In the genomic region with DNA sequence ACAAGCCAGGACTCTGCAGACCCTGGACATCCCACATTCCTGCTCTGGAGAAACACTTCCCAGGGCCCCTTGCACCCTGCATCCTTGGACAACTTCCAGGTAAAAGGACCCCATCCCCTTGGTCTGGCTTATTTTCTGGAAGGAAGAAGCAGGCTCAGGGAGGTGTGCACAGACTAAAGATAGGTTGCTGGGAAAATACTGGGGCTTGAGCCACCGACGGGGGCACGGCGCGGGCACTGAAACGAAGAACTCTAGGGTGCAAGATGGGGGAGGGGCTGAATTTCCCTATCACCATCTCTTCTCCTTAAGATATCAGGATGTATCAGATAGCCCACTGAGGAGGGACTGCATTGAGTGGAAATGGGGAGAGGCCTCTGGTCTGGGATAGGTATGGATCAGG, we compare ENCODE assay signal across 9 cellular contexts. TPM values are rescaled to one million over a fixed set of nuclear protein-coding genes. Genes with fewer than 3 reads are reported as not detected.
DNase-seq lines count a peak whose midpoint lies in the region; ATAC-seq and TF ChIP-seq lines count a peak whose summit lies in the region.
"Had no signal": no experiment of that assay in that cellular context is flagged by ENCODE, and none has a peak within 500 bp of the region (broad histone marks: within the 10 kb centered on the region; RNA-seq: fewer than 3 reads in every experiment).

No MANE protein-coding gene starts in this region.

- intact Hi-C loops in naive thymus-derived CD4-positive, alpha-beta T cell (cut with micrococcal nuclease), result loop anchor here (1.0 kb wide), 1 partner anchor 8 kb away; the partner anchor contains the start of gene TOMM6 (in 2 of the 2)

- peak overlapping the region; percentile 83 for H3K4me3 Mint-ChIP-seq in chondrocyte (ENCODE audit: unreplicated experiment)
- H3K4me3 Mint-ChIP-seq in naive thymus-derived CD4-positive, alpha-beta T cell, result peak overlapping the region; percentile 83 to 94 (median 90)

- H3K27me3 Mint-ChIP-seq in chondrocyte (ENCODE audit: low read depth), result no peaks in the 10 kb centered on the region
- peaks cover 0 to 21% (median 0%) of the 10 kb centered on the region in 5 donors for H3K27me3 Mint-ChIP-seq in naive thymus-derived CD4-positive, alpha-beta T cell

- DNase-seq in AG09309 (ENCODE audit: low read depth) (no peak), chondrocyte (ENCODE audit: low spot score) (peak; percentile 15), GDM1 (lab: John Stamatoyannopoulos, UW) (no peak), NCI-H748 treated with DMSO at 0.1 percent for 48 hours (lab: John Stamatoyannopoulos, UW) (no peak), T1000 (lab: John Stamatoyannopoulos, UW) (no peak)
- DNase-seq in Jurkat, Clone E6-1 (ENCODE audit: low read depth, low spot score), result no peak
- DNase-seq in naive thymus-derived CD4-positive, alpha-beta T cell, result no peak

- H3K9me3 Mint-ChIP-seq in chondrocyte (ENCODE audit: low read depth), result no peaks in the 10 kb centered on the region
- peaks cover 0 to 2% (median 0%) of the 10 kb centered on the region in 11 donors for H3K9me3 Mint-ChIP-seq in naive thymus-derived CD4-positive, alpha-beta T cell

- POLR2A ChIA-PET in naive thymus-derived CD4-positive, alpha-beta T cell (lab: Charles Lee), result interaction anchor here (0.7 to 1.4 kb wide), 3 partner anchors 9 to 664 kb away, joined by 3 to 7 read pairs (median 6); partner anchors contain the start of gene TOMM6

- CTCF ChIA-PET in naive thymus-derived CD4-positive, alpha-beta T cell (lab: Charles Lee), result no interaction called here

- no peak for ATAC-seq in naive thymus-derived CD4-positive, alpha-beta T cell
- ATAC-seq in HG03460 (IDR thresholded peaks at IDR 0.05; ENCODE audit: unreplicated experiment), result no peak

- no peak overlapping the region for H3K27ac Mint-ChIP-seq in chondrocyte (ENCODE audit: unreplicated experiment)
- peak overlapping the region; percentile 26 to 86 (median 71) for H3K27ac Mint-ChIP-seq in naive thymus-derived CD4-positive, alpha-beta T cell

- no peaks in the 10 kb centered on the region for H3K27me3 ChIP-seq in naive thymus-derived CD4-positive, alpha-beta T cell (ENCODE audit: control insufficient read depth in 2 of 2, insufficient read depth in 2 of 2, low read length in 2 of 2)

- H3K36me3 ChIP-seq in naive thymus-derived CD4-positive, alpha-beta T cell (ENCODE audit: control insufficient read depth in 2 of 3, insufficient read depth in 3 of 3, low read length in 3 of 3), result peaks cover 0 to 28% (median 0%) of the 10 kb centered on the region in 3 experiments

- H3K36me3 Mint-ChIP-seq in chondrocyte (ENCODE audit: low read depth), result peaks cover 6% of the 10 kb centered on the region
- H3K36me3 Mint-ChIP-seq in naive thymus-derived CD4-positive, alpha-beta T cell, result peaks cover 0 to 18% (median 10%) of the 10 kb centered on the region in 5 donors

- no peaks in the 10 kb centered on the region for H3K9me3 ChIP-seq in naive thymus-derived CD4-positive, alpha-beta T cell (ENCODE audit: control insufficient read depth in 2 of 3, low read length in 3 of 3)
- H3K9me3 ChIP-seq: mucosa of descending colon had no signal

- peaks cover 7 to 9% of the 10 kb centered on the region in 2 donors for H3K4me1 ChIP-seq in naive thymus-derived CD4-positive, alpha-beta T cell (ENCODE audit: control insufficient read depth in 2 of 2, insufficient read depth in 2 of 2, low read length in 2 of 2)

- H3K4me1 Mint-ChIP-seq in chondrocyte (ENCODE audit: low read depth), result peaks cover 18% of the 10 kb centered on the region
- H3K4me1 Mint-ChIP-seq in naive thymus-derived CD4-positive, alpha-beta T cell, result peaks cover 10 to 26% (median 20%) of the 10 kb centered on the region in 7 donors

- TF ChIP-seq CTCF in AG09309 (IDR thresholded peaks at IDR 0.05; ENCODE audit: control insufficient read depth, insufficient read depth, low read depth, low read length, missing control alignments) (no peak), chondrocyte (IDR thresholded peaks at IDR 0.05) (no peak)

- H3K27ac ChIP-seq in naive thymus-derived CD4-positive, alpha-beta T cell (ENCODE audit: low read depth, low read length), result peak overlapping the region; percentile 65

- H3K4me3 ChIP-seq in AG09309 (ENCODE audit: control insufficient read depth, low read depth, low read length), result peak overlapping the region; percentile 49
- H3K4me3 ChIP-seq in Jurkat, Clone E6-1 (ENCODE audit: low read length), result peak overlapping the region; percentile 75
- H3K4me3 ChIP-seq in naive thymus-derived CD4-positive, alpha-beta T cell (ENCODE audit: low read length), result peak overlapping the region; percentile 24

RNA-seq across cellular contexts. Expression of gene FRS3, which starts 0.8 kb away (rescaled TPM):
- 6.5 TPM for polyA plus RNA-seq in Jurkat, Clone E6-1 (2012; ENCODE audit: insufficient read depth, insufficient read length)
- 3.0 to 3.8 TPM (median 3.3 TPM) in 3 replicates for total RNA-seq in chondrocyte
- 10 to 100 TPM in 1 of 5 experiments, 1 to 10 TPM in 4; 5.1 to 10.6 (median 5.5) TPM for total RNA-seq in naive thymus-derived CD4-positive, alpha-beta T cell
- 1 to 10 TPM; 1.9 to 2.4 TPM for polyA plus RNA-seq in naive thymus-derived CD4-positive, alpha-beta T cell

RNA-seq across cellular contexts. Expression of gene PRICKLE4, which starts 1.7 kb away (rescaled TPM):
- 2.6 TPM for polyA plus RNA-seq in Jurkat, Clone E6-1 (2012; ENCODE audit: insufficient read depth, insufficient read length)
- total RNA-seq in chondrocyte, result 3.1 to 5.9 TPM (median 3.6 TPM) in 3 replicates
- under 1 TPM in 1 of 5 experiments, not detected in 4; 0.61 TPM for total RNA-seq in naive thymus-derived CD4-positive, alpha-beta T cell
- polyA plus RNA-seq in naive thymus-derived CD4-positive, alpha-beta T cell, result not detected

RNA-seq across cellular contexts. Expression of gene TOMM6, which starts 8.6 kb away (rescaled TPM):
- 429 TPM for polyA plus RNA-seq in Jurkat, Clone E6-1 (2012; ENCODE audit: insufficient read depth, insufficient read length)
- 96.1 to 129 TPM (median 97.6 TPM) in 3 replicates for total RNA-seq in chondrocyte
- total RNA-seq in naive thymus-derived CD4-positive, alpha-beta T cell, result 100 to 1,000 TPM; 114 to 193 (median 128) TPM
- 100 to 1,000 TPM; 391 to 449 TPM for polyA plus RNA-seq in naive thymus-derived CD4-positive, alpha-beta T cell

RNA-seq across cellular contexts. Expression of gene PGC, which starts 31.7 kb away (rescaled TPM):
- not detected for polyA plus RNA-seq in Jurkat, Clone E6-1 (2012; ENCODE audit: insufficient read depth, insufficient read length)
- not detected in 3 replicates for total RNA-seq in chondrocyte
- total RNA-seq in naive thymus-derived CD4-positive, alpha-beta T cell, result not detected
- polyA plus RNA-seq in naive thymus-derived CD4-positive, alpha-beta T cell, result not detected
- total RNA-seq: mucosa of descending colon had no signal

RNA-seq across cellular contexts. Expression of gene TFEB, which starts 43.5 kb away (rescaled TPM):
- polyA plus RNA-seq in Jurkat, Clone E6-1 (2012; ENCODE audit: insufficient read depth, insufficient read length), result 6.3 TPM
- 10.7 to 12.4 TPM (median 11.6 TPM) in 3 replicates for total RNA-seq in chondrocyte
- total RNA-seq in naive thymus-derived CD4-positive, alpha-beta T cell, result 10 to 100 TPM in 3 of 5 experiments, 1 to 10 TPM in 2; 7.4 to 39.9 (median 11.8) TPM
- polyA plus RNA-seq in naive thymus-derived CD4-positive, alpha-beta T cell, result 1 to 10 TPM; 2.4 to 6.0 TPM

Comparison
In these comparisons a context has a peak if more than half of its experiments do, and no peak if none do; other contexts are left out.
1. H3K4me3 ChIP-seq: peak in every context shown above with its lines; median percentile 75 in Jurkat, Clone E6-1; 49 in AG09309; 24 in naive thymus-derived CD4-positive, alpha-beta T cell.